ENCODE assay signal across 8 cellular contexts in genomic region chr1:110672001-110672752, GRCh38. TPM values are rescaled to one million over a fixed set of nuclear protein-coding genes. Genes with fewer than 3 reads are reported as not detected.
A peak's percentile ranks its signal among the peaks of the same experiment; 100 is the strongest.
DNase-seq lines count a peak whose midpoint lies in the region; ATAC-seq, FAIRE-seq and TF ChIP-seq lines count a peak whose summit lies in the region.

No MANE protein-coding gene starts in this region.

- H4K20me1 ChIP-seq in PC-9 (ENCODE audit: insufficient read depth): no peaks in the 10 kb centered on the region

- no peak overlapping the region for H3K4me2 ChIP-seq in PC-9

- H2AFZ ChIP-seq in PC-9: 0 out of 2 replicates have a peak overlapping the region, but pooled peaks have one; percentile 4

- H3K4me3 Mint-ChIP-seq in activated naive CD4-positive, alpha-beta T cell treated with anti-CD3 and anti-CD28 coated beads, Interleukin-2, amount 10 ng/mL, durations not matched to agents 7 days and 5 days: peak overlapping the region; percentile 95
- peak overlapping the region; percentile 70 to 97 (median 92) for H3K4me3 Mint-ChIP-seq in naive B cell

- BruUV-seq in PC-9 (replicated peaks; lab: Mats Ljungman, UMichigan): no TSS peak

- H3K79me2 ChIP-seq in PC-9 (ENCODE audit: low read depth): no peaks in the 10 kb centered on the region

- no peaks in the 10 kb centered on the region for H3K36me3 ChIP-seq in PC-9 (ENCODE audit: low read depth)
- no peaks in the 10 kb centered on the region for H3K36me3 ChIP-seq in thymus (ENCODE audit: control insufficient read depth, insufficient read depth)

- DNase-seq in GM19239 (ENCODE audit: insufficient read length, low spot score) (peak; percentile 19), PC-9 (no peak), naive B cell (peak; percentile 44), HK-2 (ENCODE audit: unreplicated experiment) (no peak)
- peak; percentile 88 for DNase-seq in activated naive CD4-positive, alpha-beta T cell treated with anti-CD3 and anti-CD28 coated beads, Interleukin-2, amount 10 ng/mL, durations not matched to agents 7 days and 5 days

- no peaks in the 10 kb centered on the region for H3F3A ChIP-seq in PC-9 (ENCODE audit: insufficient read depth, low read depth)

- H3K9me3 Mint-ChIP-seq in activated naive CD4-positive, alpha-beta T cell treated with anti-CD3 and anti-CD28 coated beads, Interleukin-2, amount 10 ng/mL, durations not matched to agents 7 days and 5 days: no peaks in the 10 kb centered on the region
- no peaks in the 10 kb centered on the region for H3K9me3 Mint-ChIP-seq in naive B cell

- H3K27ac Mint-ChIP-seq in activated naive CD4-positive, alpha-beta T cell treated with anti-CD3 and anti-CD28 coated beads, Interleukin-2, amount 10 ng/mL, durations not matched to agents 7 days and 5 days: peak overlapping the region; percentile 98
- peak overlapping the region; percentile 76 to 99 (median 97) for H3K27ac Mint-ChIP-seq in naive B cell

- 9% methylated on average over 12 of the region's 12 CpGs for WGBS in thymus

- H3K4me1 Mint-ChIP-seq in activated naive CD4-positive, alpha-beta T cell treated with anti-CD3 and anti-CD28 coated beads, Interleukin-2, amount 10 ng/mL, durations not matched to agents 7 days and 5 days: peaks cover 34% of the 10 kb centered on the region
- peaks cover 40 to 56% (median 44%) of the 10 kb centered on the region in 3 donors for H3K4me1 Mint-ChIP-seq in naive B cell

- intact Hi-C loops in PC-9 (cut with micrococcal nuclease; ENCODE audit: unreplicated experiment): no loop called here

- CTCF ChIA-PET in PC-9 (lab: Charles Lee): no interaction called here
- CTCF ChIA-PET in activated naive CD4-positive, alpha-beta T cell treated with anti-CD3 and anti-CD28 coated beads, Interleukin-2, amount 10 ng/mL, durations not matched to agents 7 days and 5 days (lab: Charles Lee): interaction anchor here (0.9 to 3.2 kb wide), 8 partner anchors 11 to 115 kb away, joined by 3 to 24 read pairs (median 5); no protein-coding TSS in a partner anchor

- H3K4me1 ChIP-seq in PC-9 (replicated peaks; ENCODE audit: insufficient read depth) (no peaks in the 10 kb centered on the region), thymus (ENCODE audit: control insufficient read depth, insufficient read depth, low read length) (peaks cover 15% of the 10 kb centered on the region)

- H3K9me2 ChIP-seq in PC-9 (ENCODE audit: insufficient read depth): no peaks in the 10 kb centered on the region

- POLR2A ChIA-PET in PC-9 (lab: Charles Lee; ENCODE audit: unreplicated experiment): no interaction called here

- peak; percentile 15 to 21 for ATAC-seq in naive B cell (ENCODE audit: low read depth in 2 of 2)
- ATAC-seq in esophagus mucosa: no peak
- ATAC-seq in GM19455 (IDR thresholded peaks at IDR 0.05; ENCODE audit: unreplicated experiment): no peak

- FAIRE-seq in GM19239 (lab: Jason Lieb, UNC): peak; percentile 94

- no peaks in the 10 kb centered on the region for H3K9me3 ChIP-seq in PC-9 (ENCODE audit: insufficient read depth, low read depth)
- no peaks in the 10 kb centered on the region for H3K9me3 ChIP-seq in thymus (ENCODE audit: control insufficient read depth)

- H3K4me3 ChIP-seq in PC-9: no peak overlapping the region
- H3K4me3 ChIP-seq in thymus (ENCODE audit: low read length): peak overlapping the region; percentile 66

- peaks cover 10% of the 10 kb centered on the region for H3K27me3 Mint-ChIP-seq in activated naive CD4-positive, alpha-beta T cell treated with anti-CD3 and anti-CD28 coated beads, Interleukin-2, amount 10 ng/mL, durations not matched to agents 7 days and 5 days
- no peaks in the 10 kb centered on the region for H3K27me3 Mint-ChIP-seq in naive B cell

- H3K27me3 ChIP-seq in PC-9 (ENCODE audit: insufficient read depth, low read depth): peaks cover 15% of the 10 kb centered on the region; the same call in 1 of the 2 replicates
- H3K27me3 ChIP-seq in thymus (ENCODE audit: control insufficient read depth, insufficient read depth): no peaks in the 10 kb centered on the region

- peaks cover 58% of the 10 kb centered on the region for H3K36me3 Mint-ChIP-seq in activated naive CD4-positive, alpha-beta T cell treated with anti-CD3 and anti-CD28 coated beads, Interleukin-2, amount 10 ng/mL, durations not matched to agents 7 days and 5 days
- H3K36me3 Mint-ChIP-seq in naive B cell: peaks cover 0 to 7% of the 10 kb centered on the region in 2 donors

- no peak overlapping the region for H3K27ac ChIP-seq in PC-9
- H3K27ac ChIP-seq in thymus (ENCODE audit: low read depth): peak overlapping the region; percentile 77

- no peak for TF ChIP-seq CTCF in PC-9 (conservative IDR thresholded peaks at IDR 0.05)

RNA-seq across cellular contexts. Expression of gene KCNA3, which starts 2.6 kb away (rescaled TPM):
- total RNA-seq in PC-9 (2021) (not detected in 2 replicates), esophagus mucosa (0.28 TPM)
- polyA plus RNA-seq in naive B cell (ENCODE audit: low read depth in 6 of 6) (10 to 100 TPM; 38.4 to 78.6 (median 51.0) TPM), thymus (4.6 TPM)

Comparison
In these comparisons a context has a peak if more than half of its experiments do, and no peak if none do; other contexts are left out.
1. DNase-seq: peak in GM19239 (single experiment), activated naive CD4-positive, alpha-beta T cell treated with anti-CD3 and anti-CD28 coated beads, Interleukin-2, amount 10 ng/mL, durations not matched to agents 7 days and 5 days (single experiment) and naive B cell (single experiment); none in PC-9 (0 of 2) and HK-2 (single experiment).
2. ATAC-seq: peak in naive B cell (2 of 2); none in esophagus mucosa (single experiment) and GM19455 (single experiment).